In the genomic region with DNA sequence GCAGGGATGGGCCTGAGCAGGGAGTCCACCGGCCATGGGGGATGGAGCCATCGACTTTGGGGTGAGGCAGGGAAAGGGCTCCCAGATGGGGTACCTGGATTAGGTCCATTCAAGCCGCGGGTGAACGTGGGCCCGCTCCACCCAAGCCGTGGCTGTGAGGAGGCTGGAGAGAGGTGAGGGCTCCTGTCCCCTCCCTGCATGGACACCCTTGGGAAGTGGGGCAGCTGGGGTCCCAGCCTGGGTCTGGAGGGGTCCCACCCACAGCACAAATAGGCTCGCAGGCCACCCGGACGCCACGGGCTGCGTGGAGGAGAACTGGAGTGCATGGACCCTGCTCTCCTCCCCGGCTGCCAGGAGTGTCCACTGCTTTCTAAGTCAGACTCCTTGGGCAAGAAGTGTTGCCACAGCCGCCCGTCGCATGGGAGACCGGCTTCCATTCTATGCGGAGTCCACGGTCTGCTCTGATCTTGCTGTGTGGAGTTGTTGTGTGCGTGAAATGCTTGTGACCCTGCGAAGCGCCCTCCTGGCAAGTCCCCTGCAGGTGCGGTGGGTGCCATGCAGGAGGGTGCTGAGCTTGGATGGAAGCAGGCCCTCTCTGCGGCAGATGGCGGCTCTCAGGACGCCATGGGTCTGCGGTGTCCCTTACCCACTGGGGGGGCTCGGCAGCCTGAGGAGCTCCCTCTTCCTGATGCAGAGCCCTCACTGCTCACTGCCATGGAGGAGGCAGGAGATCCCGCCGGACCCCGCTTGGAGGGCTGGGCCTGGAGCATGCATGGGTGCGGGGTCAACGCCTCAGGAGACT, we compare ENCODE assay signal across 8 cellular contexts. TPM values are rescaled to one million over a fixed set of nuclear protein-coding genes. Genes with fewer than 3 reads are reported as not detected.
A peak's percentile ranks its signal among the peaks of the same experiment; 100 is the strongest.
DNase-seq lines count a peak whose midpoint lies in the region; TF ChIP-seq lines count a peak whose summit lies in the region.

No MANE protein-coding gene starts in this region.

- peaks cover 58% of the 10 kb centered on the region for H3K36me3 ChIP-seq in NT2/D1 (ENCODE audit: insufficient read depth, insufficient read length, low read length)
- no peaks in the 10 kb centered on the region for H3K36me3 ChIP-seq in endocrine pancreas (ENCODE audit: control insufficient read depth, insufficient read depth, low read length)
- peaks cover 18 to 51% of the 10 kb centered on the region in 2 donors for H3K36me3 ChIP-seq in neuronal stem cell (replicated peaks in 1 of 2; ENCODE audit: control insufficient read depth in 2 of 2, insufficient read depth in 2 of 2, low read length in 2 of 2)

- peaks cover 0 to 3% (median 2%) of the 10 kb centered on the region in 3 donors for H3K27me3 Mint-ChIP-seq in CD14-positive monocyte (ENCODE audit: low read depth in 3 of 3)

- no peak overlapping the region for H3K18ac ChIP-seq in neuronal stem cell (ENCODE audit: low read length)

- no peak for TF ChIP-seq CTCF in CD14-positive monocyte (IDR thresholded peaks at IDR 0.05)

- H2AFZ ChIP-seq in neuronal stem cell (ENCODE audit: low read length): no peak overlapping the region

- peaks cover 38% of the 10 kb centered on the region for H3K79me1 ChIP-seq in neuronal stem cell (ENCODE audit: low read depth, low read length)

- H3K9me3 ChIP-seq in NT2/D1 (ENCODE audit: insufficient read depth, low read length) (no peaks in the 10 kb centered on the region), endocrine pancreas (ENCODE audit: control insufficient read depth, low read length) (no peaks in the 10 kb centered on the region), neuronal stem cell (replicated peaks in 1 of 2; ENCODE audit: control insufficient read depth in 2 of 2, insufficient read depth in 1 of 2, low read depth in 1 of 2, low read length in 2 of 2) (no peaks in the 10 kb centered on the region)

- H4K8ac ChIP-seq in neuronal stem cell (ENCODE audit: low read depth, low read length): no peak overlapping the region

- H3K27ac ChIP-seq in neuronal stem cell (replicated peaks; ENCODE audit: low read length): no peak overlapping the region

- no CpG with 5 or more reads among the region's 33 CpGs for whole genome bisulfite sequencing in neuronal stem cell (ENCODE audit: extremely low coverage in 2 of 2, insufficient read length in 2 of 2, insufficient replicate concordance in 1 of 2), 2 donors

- H2BK12ac ChIP-seq in neuronal stem cell (ENCODE audit: low read length): no peak overlapping the region

- DNase-seq in CD14-positive monocyte (ENCODE audit: low spot score) (no peak), NT2/D1 (ENCODE audit: low read depth, low spot score) (no peak), neuronal stem cell (ENCODE audit: low spot score) (no peak), NCI-H345 treated with DMSO at 0.1 percent for 48 hours (lab: John Stamatoyannopoulos, UW; ENCODE audit: unreplicated experiment) (no peak), NCI-H2029 (lab: John Stamatoyannopoulos, UW) (no peak), dedifferentiated amniotic fluid mesenchymal stem cell (ENCODE audit: extremely low spot score) (no peak), NK-92 (lab: John Stamatoyannopoulos, UW; ENCODE audit: unreplicated experiment) (no peak)

- H2AK5ac ChIP-seq in neuronal stem cell (ENCODE audit: low read depth, low read length): no peak overlapping the region

- H3K4me3 ChIP-seq in NT2/D1 (ENCODE audit: insufficient read length, low read depth): peak overlapping the region; percentile 67
- H3K4me3 ChIP-seq in endocrine pancreas (ENCODE audit: control insufficient read depth, insufficient read depth, low read length): peak overlapping the region; percentile 23
- peak overlapping the region; percentile 70 to 92 for H3K4me3 ChIP-seq in neuronal stem cell (ENCODE audit: low read length in 2 of 2)

- H3K9ac ChIP-seq in NT2/D1 (ENCODE audit: insufficient read length, low read depth) (peak overlapping the region; percentile 97), endocrine pancreas (ENCODE audit: control insufficient read depth, insufficient read depth, low read length) (peak overlapping the region; percentile 42), neuronal stem cell (ENCODE audit: low read depth, low read length, poor library complexity) (peak overlapping the region; percentile 75)

- intact Hi-C loops in CD14-positive monocyte (cut with micrococcal nuclease): no loop called here

- H3K4me3 Mint-ChIP-seq in CD14-positive monocyte: peak overlapping the region; percentile 91 to 95

- peaks cover 47% of the 10 kb centered on the region for H3K4me1 Mint-ChIP-seq in CD14-positive monocyte

- H2BK5ac ChIP-seq in neuronal stem cell (ENCODE audit: low read length): no peak overlapping the region

- H2BK15ac ChIP-seq in neuronal stem cell (ENCODE audit: low read length): no peak overlapping the region

- H3K9me3 Mint-ChIP-seq in CD14-positive monocyte: no peaks in the 10 kb centered on the region

- no peak overlapping the region for H4K91ac ChIP-seq in neuronal stem cell (ENCODE audit: low read depth, low read length, poor library complexity)

- H3K27me3 ChIP-seq in NT2/D1 (ENCODE audit: insufficient read depth, insufficient read length) (no peaks in the 10 kb centered on the region), endocrine pancreas (ENCODE audit: control insufficient read depth, insufficient read depth, low read length) (no peaks in the 10 kb centered on the region), neuronal stem cell (ENCODE audit: control insufficient read depth in 3 of 3, insufficient read depth in 3 of 3, low read depth in 1 of 3, low read length in 3 of 3) (no peaks in the 10 kb centered on the region)

- H3K4me1 ChIP-seq in NT2/D1 (ENCODE audit: insufficient read depth, insufficient read length): peaks cover 25% of the 10 kb centered on the region
- no peaks in the 10 kb centered on the region for H3K4me1 ChIP-seq in endocrine pancreas (ENCODE audit: control insufficient read depth, insufficient read depth, low read length)
- peaks cover 12 to 16% of the 10 kb centered on the region in 2 donors for H3K4me1 ChIP-seq in neuronal stem cell (ENCODE audit: control insufficient read depth in 2 of 2, insufficient read depth in 1 of 2, low read depth in 1 of 2, low read length in 2 of 2)

- H3K4ac ChIP-seq in neuronal stem cell (ENCODE audit: low read length): no peak overlapping the region

- peaks cover 9 to 30% of the 10 kb centered on the region in 2 donors for H3K36me3 Mint-ChIP-seq in CD14-positive monocyte

- peak overlapping the region; percentile 83 for H3K23ac ChIP-seq in neuronal stem cell (ENCODE audit: low read depth, low read length, poor library complexity)

- no peak overlapping the region for H2BK120ac ChIP-seq in neuronal stem cell (ENCODE audit: low read depth, low read length)

- H3K14ac ChIP-seq in neuronal stem cell (ENCODE audit: low read length): no peak overlapping the region

- H3K27ac Mint-ChIP-seq in CD14-positive monocyte: peak overlapping the region; percentile 46 to 92 (median 85)

- H3K4me2 ChIP-seq in neuronal stem cell (ENCODE audit: insufficient read depth, low read length, poor library complexity, severe bottlenecking): peak overlapping the region; percentile 95

RNA-seq across cellular contexts. Expression of gene DAZAP1, which starts 2.0 kb away (rescaled TPM):
- polyA plus RNA-seq in CD14-positive monocyte: 1 to 10 TPM; 3.3 to 4.2 TPM
- 124 TPM for polyA plus RNA-seq in neuronal stem cell (2013, experiment 1 of 2)
- polyA plus RNA-seq in neuronal stem cell (2013, experiment 2 of 2): 126 TPM

RNA-seq across cellular contexts. Expression of gene GAMT, which starts 8.1 kb away (rescaled TPM):
- under 1 TPM; 0.95 to 0.96 TPM for polyA plus RNA-seq in CD14-positive monocyte
- 41.6 TPM for polyA plus RNA-seq in neuronal stem cell (2013, experiment 1 of 2)
- 42.6 TPM for polyA plus RNA-seq in neuronal stem cell (2013, experiment 2 of 2)

RNA-seq across cellular contexts. Expression of gene NDUFS7, which starts 25.7 kb away (rescaled TPM):
- polyA plus RNA-seq in CD14-positive monocyte: 100 to 1,000 TPM; 211 to 232 TPM
- 61.9 TPM for polyA plus RNA-seq in neuronal stem cell (2013, experiment 1 of 2)
- 60.2 TPM for polyA plus RNA-seq in neuronal stem cell (2013, experiment 2 of 2)

RNA-seq across cellular contexts. Expression of gene RPS15, which starts 28.8 kb away (rescaled TPM):
- polyA plus RNA-seq in CD14-positive monocyte: 1,000 to 10,000 TPM; 1,318 to 1,526 TPM
- 3,965 TPM for polyA plus RNA-seq in neuronal stem cell (2013, experiment 1 of 2)
- 3,732 TPM for polyA plus RNA-seq in neuronal stem cell (2013, experiment 2 of 2)

RNA-seq across cellular contexts. Expression of gene APC2, which starts 40.5 kb away (rescaled TPM):
- polyA plus RNA-seq in CD14-positive monocyte: not detected
- 3.4 TPM for polyA plus RNA-seq in neuronal stem cell (2013, experiment 1 of 2)
- polyA plus RNA-seq in neuronal stem cell (2013, experiment 2 of 2): 3.9 TPM

Comparison
In these comparisons a context has a peak if more than half of its experiments do, and no peak if none do; other contexts are left out.
1. H3K4me3 ChIP-seq: peak in every context shown above with its lines; median percentile 81 in neuronal stem cell; 67 in NT2/D1; 23 in endocrine pancreas.
2. H3K9ac ChIP-seq: peak in every context shown above with its lines; median percentile 97 in NT2/D1; 75 in neuronal stem cell; 42 in endocrine pancreas.